ENCODE assay signal across 19 cellular contexts in the genomic region with DNA sequence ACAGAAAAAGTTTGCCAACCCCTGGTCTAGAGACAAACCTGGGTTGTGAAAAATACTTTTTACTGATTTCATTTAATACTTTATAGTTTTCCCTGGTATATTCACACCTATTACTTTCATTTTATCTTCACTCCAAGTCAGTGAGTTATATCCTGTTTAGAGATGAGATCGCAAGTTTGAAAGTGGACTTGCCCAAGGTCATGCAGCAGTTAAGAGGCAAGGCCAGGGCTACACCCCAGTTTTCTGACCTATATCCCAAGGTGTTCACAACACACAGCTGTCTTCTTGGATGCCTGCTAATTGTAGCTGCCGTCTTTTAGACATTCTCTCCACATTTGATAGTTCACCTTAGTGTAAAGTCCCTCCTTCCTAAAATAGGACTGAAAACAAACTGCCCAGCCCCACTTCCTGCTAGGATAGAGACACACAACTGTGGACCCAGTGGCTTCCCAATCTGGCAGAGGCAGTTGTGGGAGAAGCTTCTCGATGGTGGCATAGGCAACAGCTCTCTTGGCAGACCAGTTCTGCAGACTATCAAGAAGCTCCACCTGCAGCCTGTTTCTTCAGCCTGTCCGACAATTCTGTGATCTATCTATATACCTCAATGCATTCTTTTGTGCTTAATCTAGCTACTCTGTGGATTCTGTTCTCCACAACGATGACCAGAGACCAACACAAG. TPM values are rescaled to one million over a fixed set of nuclear protein-coding genes. Genes with fewer than 3 reads are reported as not detected.
DNase-seq lines count a peak whose midpoint lies in the region; ATAC-seq and TF ChIP-seq lines count a peak whose summit lies in the region.
"Had no signal": no experiment of that assay in that cellular context is flagged by ENCODE, and none has a peak within 500 bp of the region (broad histone marks: within the 10 kb centered on the region; RNA-seq: fewer than 3 reads in every experiment).

No MANE protein-coding gene starts in this region.

- no peaks in the 10 kb centered on the region for H3K9me3 ChIP-seq in BLaER1
- H3K9me3 ChIP-seq: ovary had no signal

- H3K4me2 ChIP-seq in BLaER1: 0 out of 2 replicates have a peak overlapping the region, but pooled peaks have one; percentile 0

- H3K27ac ChIP-seq in BLaER1: no peak overlapping the region
- H3K27ac ChIP-seq: ovary had no signal

- H3K27ac Mint-ChIP-seq in HFFc6: peak overlapping the region; percentile 76
- H3K27ac Mint-ChIP-seq: effector memory CD8-positive, alpha-beta T cell; T-helper 17 cell had no signal

- peaks cover 69% of the 10 kb centered on the region for H3K4me1 Mint-ChIP-seq in HFFc6 (ENCODE audit: low read depth)
- H3K4me1 Mint-ChIP-seq: central memory CD8-positive, alpha-beta T cell had no signal

- no peaks in the 10 kb centered on the region for H3K36me3 Mint-ChIP-seq in HFFc6 (ENCODE audit: low read depth)

- no peaks in the 10 kb centered on the region; the same call in 1 of the 2 replicates for H3K27me3 Mint-ChIP-seq in HFFc6 (ENCODE audit: insufficient read depth)

- no peaks in the 10 kb centered on the region for H3K36me3 ChIP-seq in BLaER1
- H3K36me3 ChIP-seq: ovary had no signal

- DNase-seq in HFFc6 (peak; percentile 19), erythroblast (lab: John Stamatoyannopoulos, UW) (peak; percentile 18 to 28), epidermal melanocyte (ENCODE audit: insufficient read length, low spot score) (no peak), GM03348 (ENCODE audit: low spot score) (no peak)
- DNase-seq: effector memory CD8-positive, alpha-beta T cell; EL; foreskin fibroblast; left ventricle myocardium superior; NCI-H1417; NCI-H2171; ovary; stimulated activated CD4-positive, alpha-beta T cell treated with anti-CD3 and anti-CD28 coated beads, Interleukin-4, amount 100 ng/mL, for 1 hour; T-helper 17 cell had no signal

- H3K4me3 Mint-ChIP-seq in HFFc6: peak overlapping the region; percentile 70
- H3K4me3 Mint-ChIP-seq: central memory CD8-positive, alpha-beta T cell; effector memory CD8-positive, alpha-beta T cell; T-helper 17 cell had no signal

- TF ChIP-seq POLR2A in erythroblast (IDR thresholded peaks at IDR 0.05; ENCODE audit: low read length): no peak

- H4K20me1 ChIP-seq in BLaER1: no peaks in the 10 kb centered on the region

- no peak for TF ChIP-seq CTCF in HFFc6 (IDR thresholded peaks at IDR 0.05)

- H3K9ac ChIP-seq in BLaER1: no peak overlapping the region

- ATAC-seq in SK-N-SH treated with all-trans-retinoic acid at 6 μM for 48 hours (peak; percentile 15; the same call in 1 of the 3 replicates), HG03196 (IDR thresholded peaks at IDR 0.05; ENCODE audit: unreplicated experiment) (no peak), HG02884 (IDR thresholded peaks at IDR 0.05; ENCODE audit: unreplicated experiment) (no peak)
- ATAC-seq: effector memory CD8-positive, alpha-beta T cell; left ventricle myocardium superior; Right ventricle myocardium inferior; T-helper 17 cell had no signal

- no peaks in the 10 kb centered on the region for H3K9me3 Mint-ChIP-seq in HFFc6
- H3K9me3 Mint-ChIP-seq: central memory CD8-positive, alpha-beta T cell; effector memory CD8-positive, alpha-beta T cell had no signal

- H3K27me3 ChIP-seq in BLaER1: no peaks in the 10 kb centered on the region
- H3K27me3 ChIP-seq: ovary had no signal

- peaks cover 24% of the 10 kb centered on the region for H3K4me1 ChIP-seq in BLaER1

- H3K4me3 ChIP-seq in BLaER1: no peak overlapping the region
- H3K4me3 ChIP-seq: ovary had no signal

TF ChIP-seq in SK-N-SH treated with all-trans-retinoic acid at 6 μM for 48 hours, 23 proteins besides CTCF, POLR2A, EP300 and RAD21:
- TF ChIP-seq, protein P1, sequence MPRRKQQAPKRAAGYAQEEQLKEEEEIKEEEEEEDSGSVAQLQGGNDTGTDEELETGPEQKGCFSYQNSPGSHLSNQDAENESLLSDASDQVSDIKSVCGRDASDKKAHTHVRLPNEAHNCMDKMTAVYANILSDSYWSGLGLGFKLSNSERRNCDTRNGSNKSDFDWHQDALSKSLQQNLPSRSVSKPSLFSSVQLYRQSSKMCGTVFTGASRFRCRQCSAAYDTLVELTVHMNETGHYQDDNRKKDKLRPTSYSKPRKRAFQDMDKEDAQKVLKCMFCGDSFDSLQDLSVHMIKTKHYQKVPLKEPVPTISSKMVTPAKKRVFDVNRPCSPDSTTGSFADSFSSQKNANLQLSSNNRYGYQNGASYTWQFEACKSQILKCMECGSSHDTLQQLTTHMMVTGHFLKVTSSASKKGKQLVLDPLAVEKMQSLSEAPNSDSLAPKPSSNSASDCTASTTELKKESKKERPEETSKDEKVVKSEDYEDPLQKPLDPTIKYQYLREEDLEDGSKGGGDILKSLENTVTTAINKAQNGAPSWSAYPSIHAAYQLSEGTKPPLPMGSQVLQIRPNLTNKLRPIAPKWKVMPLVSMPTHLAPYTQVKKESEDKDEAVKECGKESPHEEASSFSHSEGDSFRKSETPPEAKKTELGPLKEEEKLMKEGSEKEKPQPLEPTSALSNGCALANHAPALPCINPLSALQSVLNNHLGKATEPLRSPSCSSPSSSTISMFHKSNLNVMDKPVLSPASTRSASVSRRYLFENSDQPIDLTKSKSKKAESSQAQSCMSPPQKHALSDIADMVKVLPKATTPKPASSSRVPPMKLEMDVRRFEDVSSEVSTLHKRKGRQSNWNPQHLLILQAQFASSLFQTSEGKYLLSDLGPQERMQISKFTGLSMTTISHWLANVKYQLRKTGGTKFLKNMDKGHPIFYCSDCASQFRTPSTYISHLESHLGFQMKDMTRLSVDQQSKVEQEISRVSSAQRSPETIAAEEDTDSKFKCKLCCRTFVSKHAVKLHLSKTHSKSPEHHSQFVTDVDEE (CRISPR knock-in tag; IDR thresholded peaks at IDR 0.05): no peak
- TF ChIP-seq CSDC2 (CRISPR knock-in tag; IDR thresholded peaks at IDR 0.05) (no peak), ESRRG (CRISPR knock-in tag; IDR thresholded peaks at IDR 0.05) (no peak)

RNA-seq across cellular contexts. Expression of a gene that starts 58.1 kb away (rescaled TPM):
- 100 to 1,000 TPM in 3 of 6 experiments, 10 to 100 TPM in 3; 97.2 to 111 (median 100.0) TPM for total RNA-seq in HFFc6 (2021; fragmentation: NEBNext Ultra II Directional; extraction: Animal tissue kit (Norgen Biotek cat#: 25700))

Comparison
In these comparisons a context has a peak if more than half of its experiments do, and no peak if none do; other contexts are left out.
1. DNase-seq: peak in HFFc6 (single experiment) and erythroblast (2 of 2); none in epidermal melanocyte (single experiment) and GM03348 (single experiment).